In genomic region chr14:105492051-105492965, GRCh38 we compare ENCODE assay signal across 8 cellular contexts. TPM values are rescaled to one million over a fixed set of nuclear protein-coding genes. Genes with fewer than 3 reads are reported as not detected.
A peak's percentile ranks its signal among the peaks of the same experiment; 100 is the strongest.
DNase-seq lines count a peak whose midpoint lies in the region; ATAC-seq and TF ChIP-seq lines count a peak whose summit lies in the region.

No MANE protein-coding gene starts in this region.

- H3K27me3 ChIP-seq in WERI-Rb-1 (ENCODE audit: insufficient read depth, low read depth, severe bottlenecking) (no peaks in the 10 kb centered on the region), iPS-18a (ENCODE audit: control insufficient read depth, insufficient read depth, low read length) (peaks cover 24% of the 10 kb centered on the region), stomach (peaks cover 0 to 17% (median under 1%) of the 10 kb centered on the region in 3 donors)

- H3K4me3 ChIP-seq in WERI-Rb-1 (ENCODE audit: low read depth, low read length) (no peak overlapping the region; the same call in 1 of the 2 replicates), iPS-18a (ENCODE audit: low read length) (peak overlapping the region; percentile 76), stomach (peak overlapping the region in 2 of 4 donors; percentile 62 to 91)

- H3K27me3 Mint-ChIP-seq in activated CD4-positive, alpha-beta T cell treated with anti-CD3 and anti-CD28 coated beads, Interleukin-2, amount 10 ng/mL, durations not matched to agents 24 days and 14 days, result no peaks in the 10 kb centered on the region
- no peaks in the 10 kb centered on the region for H3K27me3 Mint-ChIP-seq in stimulated activated memory B cell treated with anti-CD40 and anti-IgM and Interleukin-4, amounts not matched to agents 10 μg/mL and 1 μg/mL and 100 μg/mL, for 72 hours

- WGBS in stomach, 5 donors, result 79 to 92% (median 85%) methylated on average over 9 to 24 of the region's 24 CpGs

- no peaks in the 10 kb centered on the region for H3K9me3 Mint-ChIP-seq in activated CD4-positive, alpha-beta T cell treated with anti-CD3 and anti-CD28 coated beads, Interleukin-2, amount 10 ng/mL, durations not matched to agents 24 days and 14 days
- no peaks in the 10 kb centered on the region for H3K9me3 Mint-ChIP-seq in stimulated activated memory B cell treated with anti-CD40 and anti-IgM and Interleukin-4, amounts not matched to agents 10 μg/mL and 1 μg/mL and 100 μg/mL, for 72 hours

- no peak for ATAC-seq in stimulated activated memory B cell treated with anti-CD40 and anti-IgM and Interleukin-4, amounts not matched to agents 10 μg/mL and 1 μg/mL and 100 μg/mL, for 72 hours

- H3K4me3 Mint-ChIP-seq in activated CD4-positive, alpha-beta T cell treated with anti-CD3 and anti-CD28 coated beads, Interleukin-2, amount 10 ng/mL, durations not matched to agents 24 days and 14 days, result peak overlapping the region; percentile 85
- peak overlapping the region; percentile 85 for H3K4me3 Mint-ChIP-seq in stimulated activated memory B cell treated with anti-CD40 and anti-IgM and Interleukin-4, amounts not matched to agents 10 μg/mL and 1 μg/mL and 100 μg/mL, for 72 hours

- peaks cover 3% of the 10 kb centered on the region for H3K36me3 Mint-ChIP-seq in activated CD4-positive, alpha-beta T cell treated with anti-CD3 and anti-CD28 coated beads, Interleukin-2, amount 10 ng/mL, durations not matched to agents 24 days and 14 days (ENCODE audit: low read depth)
- peaks cover 14% of the 10 kb centered on the region for H3K36me3 Mint-ChIP-seq in stimulated activated memory B cell treated with anti-CD40 and anti-IgM and Interleukin-4, amounts not matched to agents 10 μg/mL and 1 μg/mL and 100 μg/mL, for 72 hours

- no peaks in the 10 kb centered on the region for H3K9me3 ChIP-seq in WERI-Rb-1 (ENCODE audit: severe bottlenecking)
- H3K9me3 ChIP-seq in iPS-18a (ENCODE audit: control insufficient read depth, low read depth, low read length), result no peaks in the 10 kb centered on the region
- no peaks in the 10 kb centered on the region for H3K9me3 ChIP-seq in stomach

- TF ChIP-seq EP300 in stomach (IDR thresholded peaks at IDR 0.05), result no peak

- TF ChIP-seq POLR2A in stomach (IDR thresholded peaks at IDR 0.05), result no peak

- peak overlapping the region; percentile 95 for H3K27ac Mint-ChIP-seq in activated CD4-positive, alpha-beta T cell treated with anti-CD3 and anti-CD28 coated beads, Interleukin-2, amount 10 ng/mL, durations not matched to agents 24 days and 14 days
- peak overlapping the region; percentile 75 for H3K27ac Mint-ChIP-seq in stimulated activated memory B cell treated with anti-CD40 and anti-IgM and Interleukin-4, amounts not matched to agents 10 μg/mL and 1 μg/mL and 100 μg/mL, for 72 hours

- peaks cover 19% of the 10 kb centered on the region for H3K36me3 ChIP-seq in WERI-Rb-1
- H3K36me3 ChIP-seq in iPS-18a (ENCODE audit: control insufficient read depth, low read depth, low read length), result no peaks in the 10 kb centered on the region
- H3K36me3 ChIP-seq in stomach, result no peaks in the 10 kb centered on the region

- peak overlapping the region; percentile 46; the same call in 1 of the 2 replicates for H3K27ac ChIP-seq in WERI-Rb-1
- H3K27ac ChIP-seq in iPS-18a (ENCODE audit: low read length), result no peak overlapping the region
- H3K27ac ChIP-seq in stomach, result peak overlapping the region in 2 of 5 donors; percentile 97

- H3K4me1 Mint-ChIP-seq in activated CD4-positive, alpha-beta T cell treated with anti-CD3 and anti-CD28 coated beads, Interleukin-2, amount 10 ng/mL, durations not matched to agents 24 days and 14 days, result peaks cover 16% of the 10 kb centered on the region
- H3K4me1 Mint-ChIP-seq in stimulated activated memory B cell treated with anti-CD40 and anti-IgM and Interleukin-4, amounts not matched to agents 10 μg/mL and 1 μg/mL and 100 μg/mL, for 72 hours, result peaks cover 26% of the 10 kb centered on the region

- H3K4me1 ChIP-seq in iPS-18a (ENCODE audit: control insufficient read depth, low read depth, low read length) (peaks cover 4% of the 10 kb centered on the region), stomach (peaks cover 27 to 49% (median 45%) of the 10 kb centered on the region in 4 donors)

- intact Hi-C loops in activated CD4-positive, alpha-beta T cell treated with anti-CD3 and anti-CD28 coated beads, Interleukin-2, amount 10 ng/mL, durations not matched to agents 24 days and 14 days (cut with micrococcal nuclease), result loop anchor here (5.0 kb wide), 2 partner anchors 400 to 425 kb away; partner anchors contain the start of gene GPR132
- intact Hi-C loops in stomach (cut with DNase I; ENCODE audit: low total_unique reads), result no loop called here

- peak; percentile 61 for DNase-seq in activated CD4-positive, alpha-beta T cell treated with anti-CD3 and anti-CD28 coated beads, Interleukin-2, amount 10 ng/mL, durations not matched to agents 24 days and 14 days
- no peak for DNase-seq in activated CD4-positive, alpha-beta T cell treated with anti-CD3 and anti-CD28 coated beads for 48 hours
- no peak for DNase-seq in WERI-Rb-1
- no peak for DNase-seq in stomach
- no peak for DNase-seq in ecto neural progenitor cell (ENCODE audit: low spot score)
- DNase-seq in stimulated activated CD4-positive, alpha-beta T cell treated with anti-CD3 and anti-CD28 coated beads, Interleukin-12 subunit alpha, Interleukin-12 subunit beta, amount 100 ng/mL, for 4 hours, result no peak

- TF ChIP-seq CTCF in WERI-Rb-1 (IDR thresholded peaks at IDR 0.05; ENCODE audit: low read depth, low read length), result no peak
- TF ChIP-seq CTCF in stomach (IDR thresholded peaks at IDR 0.05), result no peak

- H3K9ac ChIP-seq in iPS-18a (ENCODE audit: low read length), result no peak overlapping the region

RNA-seq across cellular contexts. Expression of gene TEDC1, which starts 1.3 kb away (rescaled TPM):
- 41.4 and 43.3 TPM in 2 replicates for total RNA-seq in activated CD4-positive, alpha-beta T cell treated with anti-CD3 and anti-CD28 coated beads, Interleukin-2, amount 10 ng/mL, durations not matched to agents 24 days and 14 days
- total RNA-seq in stomach, result 100 to 1,000 TPM in 1 of 5 donors, 10 to 100 TPM in 2, 1 to 10 TPM in 2; 3.0 to 167 (median 44.9) TPM
- 10 to 100 TPM; 13.8 to 18.8 (median 17.1) TPM for polyA plus RNA-seq in stomach

RNA-seq across cellular contexts. Expression of gene CRIP1, which starts 5.6 kb away (rescaled TPM):
- total RNA-seq in activated CD4-positive, alpha-beta T cell treated with anti-CD3 and anti-CD28 coated beads, Interleukin-2, amount 10 ng/mL, durations not matched to agents 24 days and 14 days, result 99.3 and 110 TPM in 2 replicates
- total RNA-seq in stomach, result 10 to 100 TPM in 3 of 5 donors, 1 to 10 TPM in 1, not detected in 1; 3.5 to 95.0 (median 23.9) TPM
- polyA plus RNA-seq in stomach, result 100 to 1,000 TPM in 1 of 3 donors, 10 to 100 TPM in 2; 60.1 to 149 (median 99.0) TPM

RNA-seq across cellular contexts. Expression of gene CRIP2, which starts 17.7 kb away (rescaled TPM):
- total RNA-seq in activated CD4-positive, alpha-beta T cell treated with anti-CD3 and anti-CD28 coated beads, Interleukin-2, amount 10 ng/mL, durations not matched to agents 24 days and 14 days, result 0.37 and 0.43 TPM in 2 replicates
- 100 to 1,000 TPM in 1 of 5 donors, 10 to 100 TPM in 4; 36.0 to 135 (median 72.7) TPM for total RNA-seq in stomach
- 100 to 1,000 TPM in 1 of 3 donors, 10 to 100 TPM in 2; 68.5 to 127 (median 94.7) TPM for polyA plus RNA-seq in stomach

RNA-seq across cellular contexts. Expression of gene TMEM121, which starts 34.1 kb away (rescaled TPM):
- 9.1 and 10.3 TPM in 2 replicates for total RNA-seq in activated CD4-positive, alpha-beta T cell treated with anti-CD3 and anti-CD28 coated beads, Interleukin-2, amount 10 ng/mL, durations not matched to agents 24 days and 14 days
- 1 to 10 TPM in 4 of 5 donors, not detected in 1; 1.3 to 8.2 (median 2.1) TPM for total RNA-seq in stomach
- polyA plus RNA-seq in stomach, result 1 to 10 TPM in 2 of 3 donors, under 1 TPM in 1; 0.93 to 4.2 (median 1.2) TPM

Comparison
In these comparisons a context has a peak if more than half of its experiments do, and no peak if none do; other contexts are left out.
1. RNA of gene CRIP2, which starts 17.7 kb away (total RNA-seq): 36.0 to 135 TPM in stomach; 0.37 to 0.43 TPM in activated CD4-positive, alpha-beta T cell treated with anti-CD3 and anti-CD28 coated beads, Interleukin-2, amount 10 ng/mL, durations not matched to agents 24 days and 14 days; every median in the first group is over 10 times any median in the second.